18 cellular contexts compared by ENCODE assay signal in the genomic region with DNA sequence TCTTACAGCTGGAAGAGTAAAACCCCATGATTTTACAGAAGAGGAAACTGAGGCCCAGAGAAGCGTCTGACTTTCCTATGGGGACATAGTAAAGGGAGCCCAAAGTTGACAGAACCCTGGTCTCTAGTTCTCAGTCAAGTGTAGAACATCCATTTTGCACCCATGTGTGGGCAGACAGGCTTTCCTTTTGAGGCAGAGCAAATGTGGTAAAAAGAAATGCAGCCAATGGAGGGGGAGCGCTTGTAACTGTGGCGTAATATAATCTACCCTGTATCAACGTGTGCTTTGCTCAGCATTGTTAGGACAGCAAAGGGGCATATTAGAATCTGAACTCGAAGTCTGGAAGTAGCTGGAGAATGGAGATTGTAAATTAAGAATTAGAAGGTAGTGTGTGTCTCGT. TPM values are rescaled to one million over a fixed set of nuclear protein-coding genes. Genes with fewer than 3 reads are reported as not detected.
A peak's percentile ranks its signal among the peaks of the same experiment; 100 is the strongest.
DNase-seq lines count a peak whose midpoint lies in the region; ATAC-seq and TF ChIP-seq lines count a peak whose summit lies in the region.
"Had no signal": no experiment of that assay in that cellular context is flagged by ENCODE, and none has a peak within 500 bp of the region (broad histone marks: within the 10 kb centered on the region; RNA-seq: fewer than 3 reads in every experiment).

No MANE protein-coding gene starts in this region.

- DNase-seq in dorsolateral prefrontal cortex, result no peak
- DNase-seq in gastrocnemius medialis, result no peak
- DNase-seq in tibial artery, result no peak
- no peak for DNase-seq in KG1 (lab: John Stamatoyannopoulos, UW)
- no peak for DNase-seq in iPS-NIHi7 (ENCODE audit: extremely low spot score)
- no peak for DNase-seq in NOMO-1 treated with dmso at 0.1 percent for 144 hours (lab: John Stamatoyannopoulos, UW; ENCODE audit: unreplicated experiment)
- DNase-seq: DMS53, GDM1, Kasumi-1, NCI-H1417, NCI-H1694 treated with DMSO at 0.1 percent for 48 hours, NCI-H2081 treated with DMSO at 0.1 percent for 48 hours, NCI-H2171 treated with DMSO at 0.1 percent for 48 hours, NCI-H446, NCI-H526 had no signal

- no peak for TF ChIP-seq CTCF in dorsolateral prefrontal cortex (IDR thresholded peaks at IDR 0.05 in 54 of 56, conservative IDR thresholded peaks at IDR 0.05 in 2 of 56; ENCODE audit: low read depth in 1 of 56, partially characterized antibody in 56 of 56)
- no peak for TF ChIP-seq CTCF in gastrocnemius medialis (IDR thresholded peaks at IDR 0.05 in 4 of 5, conservative IDR thresholded peaks at IDR 0.05 in 1 of 5)
- no peak for TF ChIP-seq CTCF in tibial artery (IDR thresholded peaks at IDR 0.05)

- H3K4me3 ChIP-seq in dorsolateral prefrontal cortex (peak overlapping the region in 16 of 59 donors; percentile 5 to 42 (median 16)), gastrocnemius medialis (peak overlapping the region in 1 of 4 donors; percentile 3), tibial artery (peak overlapping the region; percentile 23 to 25)
- H3K4me3 ChIP-seq: SJSA1 had no signal

- ATAC-seq in gastrocnemius medialis, result peak in 1 of 2 donors; percentile 30
- ATAC-seq: Right ventricle myocardium inferior had no signal

- no peak for TF ChIP-seq POLR2A in gastrocnemius medialis (IDR thresholded peaks at IDR 0.05)

- intact Hi-C loops in dorsolateral prefrontal cortex (cut with DNase I), result loop anchor here in 1 of 2 donors (5.0 kb wide), 1 partner anchor 40 kb away; no protein-coding TSS in a partner anchor
- intact Hi-C loops in gastrocnemius medialis (cut with DNase I; ENCODE audit: low total_unique reads), result no loop called here
- intact Hi-C loops in tibial artery (cut with DNase I; ENCODE audit: low total_unique reads), result loop anchor here (10.0 kb wide), 1 partner anchor 113 kb away; no protein-coding TSS in a partner anchor

- H3K9me3 ChIP-seq in gastrocnemius medialis (no peaks in the 10 kb centered on the region), tibial artery (no peaks in the 10 kb centered on the region)
- H3K9me3 ChIP-seq: SJSA1 had no signal

- H3K27ac ChIP-seq in angular gyrus (ENCODE audit: low read depth, low read length), result peak overlapping the region; percentile 71
- peak overlapping the region in 38 of 59 donors; percentile 10 to 84 (median 61) for H3K27ac ChIP-seq in dorsolateral prefrontal cortex
- peak overlapping the region; percentile 41 to 73 (median 66) for H3K27ac ChIP-seq in gastrocnemius medialis
- peak overlapping the region; percentile 57 to 67 for H3K27ac ChIP-seq in tibial artery
- H3K27ac ChIP-seq: SJSA1 had no signal

- H3K36me3 ChIP-seq in gastrocnemius medialis (no peaks in the 10 kb centered on the region), tibial artery (no peaks in the 10 kb centered on the region)
- H3K36me3 ChIP-seq: SJSA1 had no signal

- no peaks in the 10 kb centered on the region for H3K4me1 ChIP-seq in gastrocnemius medialis
- peaks cover 0 to 27% (median 2%) of the 10 kb centered on the region in 4 donors for H3K4me1 ChIP-seq in tibial artery

- in situ Hi-C loops in gastrocnemius medialis (cut with MboI; ENCODE audit: low sequenced_read_pairs in 4 of 4), result loop anchor here in 2 of 4 donors (25.0 kb wide), 1 partner anchor 410 kb away; no protein-coding TSS in a partner anchor

- H3K27me3 ChIP-seq in dorsolateral prefrontal cortex (peaks cover 0 to 46% (median 3%) of the 10 kb centered on the region in 45 donors), gastrocnemius medialis (no peaks in the 10 kb centered on the region), tibial artery (no peaks in the 10 kb centered on the region)
- H3K27me3 ChIP-seq: SJSA1 had no signal

RNA-seq across cellular contexts. Expression of gene MAMLD1, which starts 8.8 kb away (rescaled TPM):
- 10 to 100 TPM; 10.3 to 32.7 (median 18.7) TPM for total RNA-seq in dorsolateral prefrontal cortex
- total RNA-seq in gastrocnemius medialis, result 1 to 10 TPM; 1.2 to 2.0 (median 1.6) TPM
